ENCODE assay signal across 8 cellular contexts in genomic region chr19:21767065-21767800, GRCh38. TPM values are rescaled to one million over a fixed set of nuclear protein-coding genes. Genes with fewer than 3 reads are reported as not detected.
DNase-seq lines count a peak whose midpoint lies in the region; ATAC-seq and TF ChIP-seq lines count a peak whose summit lies in the region.

Gene ZNF100 (minus strand): TSS chr19:21767579. CDS start chr19:21767429, 150 bp downstream.

- H3K27ac Mint-ChIP-seq in WTC11, result peak within 1 kb of the TSS; percentile 97

- no peaks in the 10 kb centered on the region for H3K27me3 Mint-ChIP-seq in WTC11 (ENCODE audit: low read depth)

- TF ChIP-seq CTCF in AG04450 (IDR thresholded peaks at IDR 0.05; ENCODE audit: low read depth, low read length) (no peak), WTC11 (IDR thresholded peaks at IDR 0.05) (no peak), cardiac fibroblast (IDR thresholded peaks at IDR 0.05; ENCODE audit: low read depth, low read length) (no peak)

- ATAC-seq in GM18907 (IDR thresholded peaks at IDR 0.05; ENCODE audit: unreplicated experiment) (peak; percentile 97), HG03139 (IDR thresholded peaks at IDR 0.05; ENCODE audit: unreplicated experiment) (peak; percentile 85), WTC11 (peak; percentile 99)

- CTCF ChIA-PET in AG04450 (lab: Charles Lee) (interaction anchor here (0.7 to 1.0 kb wide), 2 partner anchors 84 to 87 kb away, joined by 3 to 11 read pairs; no protein-coding TSS in a partner anchor), WTC11 (lab: Charles Lee) (interaction anchor here (0.7 to 1.4 kb wide), 6 partner anchors 12 to 299 kb away, joined by 3 to 4 read pairs (median 3); partner anchors contain the start of gene ZNF43)

- H3K27ac ChIP-seq in AG04450 (ENCODE audit: low read depth, low read length), result peak within 1 kb of the TSS; percentile 77

- POLR2A ChIA-PET in AG04450 (lab: Yijun Ruan, JAX) (interaction anchor here (0.8 to 1.5 kb wide), 3 partner anchors 69 to 1867 kb away, joined by 3 to 6 read pairs (median 6); partner anchors contain the start of gene ZNF43), WTC11 (lab: Charles Lee) (interaction anchor here (0.5 to 1.6 kb wide), 10 partner anchors 12 to 1986 kb away, joined by 3 to 29 read pairs (median 4); partner anchors contain the start of genes ZNF429 and ZNF43)

- H3K4me3 ChIP-seq in AG04450 (ENCODE audit: low read depth, low read length), result peak within 1 kb of the TSS; percentile 85
- peak within 1 kb of the TSS; percentile 83 to 89 for H3K4me3 ChIP-seq in cardiac fibroblast (replicated peaks in 1 of 2; ENCODE audit: low read depth in 2 of 2, low read length in 2 of 2)

- peaks cover 33% of the 10 kb centered on the region for H3K9me3 Mint-ChIP-seq in WTC11

- peaks cover 39% of the 10 kb centered on the region for H3K36me3 Mint-ChIP-seq in WTC11

- peak within 1 kb of the TSS; percentile 98 for H3K4me3 Mint-ChIP-seq in WTC11

- H3K4me1 Mint-ChIP-seq in WTC11, result peaks cover 10% of the 10 kb centered on the region

- H3K9me3 ChIP-seq in AG04450 (ENCODE audit: control insufficient read depth, insufficient read depth, low read length), result peaks cover 6% of the 10 kb centered on the region

- DNase-seq in AG04450 (ENCODE audit: low read depth, low spot score), result peak; percentile 82
- peak; percentile 86 for DNase-seq in NCI-H2227 (lab: John Stamatoyannopoulos, UW; ENCODE audit: unreplicated experiment)
- DNase-seq in WTC11 (ENCODE audit: low spot score), result peak; percentile 89
- DNase-seq in cardiac fibroblast (ENCODE audit: low read depth in 2 of 2), result peak; percentile 94
- DNase-seq in inferior parietal cortex (ENCODE audit: extremely low spot score), result peak; percentile 95
- DNase-seq in smooth muscle cell of the brain vasculature (ENCODE audit: low read depth, low spot score), result peak; percentile 81

- H3K27me3 ChIP-seq in AG04450 (ENCODE audit: control insufficient read depth, insufficient read depth, low read length), result no peaks in the 10 kb centered on the region

TF ChIP-seq in WTC11, 78 proteins besides CTCF, POLR2A, EP300 and RAD21:
- TF ChIP-seq ARID4B (CRISPR knock-in tag; IDR thresholded peaks at IDR 0.05; ENCODE audit: borderline replicate concordance), result 0 out of 2 replicates have a peak, but pooled peaks have one; percentile 27
- TF ChIP-seq, protein P1, sequence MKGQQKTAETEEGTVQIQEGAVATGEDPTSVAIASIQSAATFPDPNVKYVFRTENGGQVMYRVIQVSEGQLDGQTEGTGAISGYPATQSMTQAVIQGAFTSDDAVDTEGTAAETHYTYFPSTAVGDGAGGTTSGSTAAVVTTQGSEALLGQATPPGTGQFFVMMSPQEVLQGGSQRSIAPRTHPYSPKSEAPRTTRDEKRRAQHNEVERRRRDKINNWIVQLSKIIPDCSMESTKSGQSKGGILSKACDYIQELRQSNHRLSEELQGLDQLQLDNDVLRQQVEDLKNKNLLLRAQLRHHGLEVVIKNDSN (CRISPR knock-in tag; IDR thresholded peaks at IDR 0.05), result 0 out of 2 replicates have a peak, but pooled peaks have one; percentile 27
- TF ChIP-seq GABPB1 (CRISPR knock-in tag; IDR thresholded peaks at IDR 0.05), result 0 out of 2 replicates have a peak, but pooled peaks have one; percentile 24
- no peak for TF ChIP-seq NFE2L1 (CRISPR knock-in tag; IDR thresholded peaks at IDR 0.05)
- TF ChIP-seq, protein P2, sequence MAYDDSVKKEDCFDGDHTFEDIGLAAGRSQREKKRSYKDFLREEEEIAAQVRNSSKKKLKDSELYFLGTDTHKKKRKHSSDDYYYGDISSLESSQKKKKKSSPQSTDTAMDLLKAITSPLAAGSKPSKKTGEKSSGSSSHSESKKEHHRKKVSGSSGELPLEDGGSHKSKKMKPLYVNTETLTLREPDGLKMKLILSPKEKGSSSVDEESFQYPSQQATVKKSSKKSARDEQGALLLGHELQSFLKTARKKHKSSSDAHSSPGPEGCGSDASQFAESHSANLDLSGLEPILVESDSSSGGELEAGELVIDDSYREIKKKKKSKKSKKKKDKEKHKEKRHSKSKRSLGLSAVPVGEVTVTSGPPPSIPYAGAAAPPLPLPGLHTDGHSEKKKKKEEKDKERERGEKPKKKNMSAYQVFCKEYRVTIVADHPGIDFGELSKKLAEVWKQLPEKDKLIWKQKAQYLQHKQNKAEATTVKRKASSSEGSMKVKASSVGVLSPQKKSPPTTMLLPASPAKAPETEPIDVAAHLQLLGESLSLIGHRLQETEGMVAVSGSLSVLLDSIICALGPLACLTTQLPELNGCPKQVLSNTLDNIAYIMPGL (CRISPR knock-in tag; IDR thresholded peaks at IDR 0.05), result peak; percentile 36; the same call in 1 of the 2 replicates
- no peak for TF ChIP-seq KAT7 (CRISPR knock-in tag; IDR thresholded peaks at IDR 0.05; ENCODE audit: borderline replicate concordance)
- TF ChIP-seq, protein P3, sequence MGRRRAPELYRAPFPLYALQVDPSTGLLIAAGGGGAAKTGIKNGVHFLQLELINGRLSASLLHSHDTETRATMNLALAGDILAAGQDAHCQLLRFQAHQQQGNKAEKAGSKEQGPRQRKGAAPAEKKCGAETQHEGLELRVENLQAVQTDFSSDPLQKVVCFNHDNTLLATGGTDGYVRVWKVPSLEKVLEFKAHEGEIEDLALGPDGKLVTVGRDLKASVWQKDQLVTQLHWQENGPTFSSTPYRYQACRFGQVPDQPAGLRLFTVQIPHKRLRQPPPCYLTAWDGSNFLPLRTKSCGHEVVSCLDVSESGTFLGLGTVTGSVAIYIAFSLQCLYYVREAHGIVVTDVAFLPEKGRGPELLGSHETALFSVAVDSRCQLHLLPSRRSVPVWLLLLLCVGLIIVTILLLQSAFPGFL (CRISPR knock-in tag; IDR thresholded peaks at IDR 0.05; ENCODE audit: borderline replicate concordance), result no peak
- peak; percentile 47; the same call in 1 of the 2 replicates for TF ChIP-seq MAX (CRISPR knock-in tag; IDR thresholded peaks at IDR 0.05)
- TF ChIP-seq NR1H2 (CRISPR knock-in tag; IDR thresholded peaks at IDR 0.05), result no peak
- 0 out of 2 replicates have a peak, but pooled peaks have one; percentile 27 for TF ChIP-seq FOXP1 (CRISPR knock-in tag; IDR thresholded peaks at IDR 0.05; ENCODE audit: borderline replicate concordance)
- TF ChIP-seq CREB1 (CRISPR knock-in tag; IDR thresholded peaks at IDR 0.05), result no peak
- peak; percentile 79 for TF ChIP-seq NFYB (CRISPR knock-in tag; conservative IDR thresholded peaks at IDR 0.05; ENCODE audit: low read depth)
- 0 out of 2 replicates have a peak, but pooled peaks have one; percentile 30 for TF ChIP-seq SP1 (CRISPR knock-in tag; conservative IDR thresholded peaks at IDR 0.05)
- TF ChIP-seq, protein P4, sequence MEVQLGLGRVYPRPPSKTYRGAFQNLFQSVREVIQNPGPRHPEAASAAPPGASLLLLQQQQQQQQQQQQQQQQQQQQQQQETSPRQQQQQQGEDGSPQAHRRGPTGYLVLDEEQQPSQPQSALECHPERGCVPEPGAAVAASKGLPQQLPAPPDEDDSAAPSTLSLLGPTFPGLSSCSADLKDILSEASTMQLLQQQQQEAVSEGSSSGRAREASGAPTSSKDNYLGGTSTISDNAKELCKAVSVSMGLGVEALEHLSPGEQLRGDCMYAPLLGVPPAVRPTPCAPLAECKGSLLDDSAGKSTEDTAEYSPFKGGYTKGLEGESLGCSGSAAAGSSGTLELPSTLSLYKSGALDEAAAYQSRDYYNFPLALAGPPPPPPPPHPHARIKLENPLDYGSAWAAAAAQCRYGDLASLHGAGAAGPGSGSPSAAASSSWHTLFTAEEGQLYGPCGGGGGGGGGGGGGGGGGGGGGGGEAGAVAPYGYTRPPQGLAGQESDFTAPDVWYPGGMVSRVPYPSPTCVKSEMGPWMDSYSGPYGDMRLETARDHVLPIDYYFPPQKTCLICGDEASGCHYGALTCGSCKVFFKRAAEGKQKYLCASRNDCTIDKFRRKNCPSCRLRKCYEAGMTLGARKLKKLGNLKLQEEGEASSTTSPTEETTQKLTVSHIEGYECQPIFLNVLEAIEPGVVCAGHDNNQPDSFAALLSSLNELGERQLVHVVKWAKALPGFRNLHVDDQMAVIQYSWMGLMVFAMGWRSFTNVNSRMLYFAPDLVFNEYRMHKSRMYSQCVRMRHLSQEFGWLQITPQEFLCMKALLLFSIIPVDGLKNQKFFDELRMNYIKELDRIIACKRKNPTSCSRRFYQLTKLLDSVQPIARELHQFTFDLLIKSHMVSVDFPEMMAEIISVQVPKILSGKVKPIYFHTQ (CRISPR knock-in tag; IDR thresholded peaks at IDR 0.05), result no peak

RNA-seq across cellular contexts. Expression of gene ZNF100, which starts in this region (rescaled TPM):
- polyA plus RNA-seq in AG04450 (2011; rRNA removed), result 2.3 and 3.0 TPM in 2 replicates
- 3.4 and 5.2 TPM in 2 replicates for polyA minus RNA-seq in AG04450 (2011; rRNA and poly(A)+ RNA removed)
- total RNA-seq in WTC11 (2021), result 21.9 to 24.3 TPM (median 23.6 TPM) in 3 replicates

Comparison
In these comparisons a context has a peak if more than half of its experiments do, and no peak if none do; other contexts are left out.
1. Peak in every context shown above with its lines: DNase-seq, ATAC-seq, H3K4me3 ChIP-seq and H3K27ac ChIP-seq.